ENCODE assay signal across 15 cellular contexts in genomic region chr12:67137256-67137655, GRCh38.
"Had no signal": no experiment of that assay in that cellular context is flagged by ENCODE, and none has a peak within 500 bp of the region (broad histone marks: within the 10 kb centered on the region; RNA-seq: fewer than 3 reads in every experiment).

No MANE protein-coding gene starts in this region.

- ATAC-seq: activated CD8-positive, alpha-beta T cell treated with anti-CD3 and anti-CD28 coated beads for 36 hours; natural killer cell; right cardiac atrium; stimulated activated memory B cell treated with anti-CD40 and anti-IgM and Interleukin-4, amounts not matched to agents 10 μg/mL and 1 μg/mL and 100 μg/mL, for 72 hours had no signal

- H3K4me1 Mint-ChIP-seq: natural killer cell; stimulated activated memory B cell treated with anti-CD40 and anti-IgM and Interleukin-4, amounts not matched to agents 10 μg/mL and 1 μg/mL and 100 μg/mL, for 72 hours had no signal

- H3K36me3 ChIP-seq: ascending aorta, colonic mucosa, tibial nerve had no signal

- H3K36me3 Mint-ChIP-seq: natural killer cell; stimulated activated memory B cell treated with anti-CD40 and anti-IgM and Interleukin-4, amounts not matched to agents 10 μg/mL and 1 μg/mL and 100 μg/mL, for 72 hours had no signal

- DNase-seq: activated CD8-positive, alpha-beta memory T cell treated with anti-CD3 and anti-CD28 coated beads, Interleukin-2, amount 50 U/mL, for 48 hours; activated CD8-positive, alpha-beta T cell treated with anti-CD3 and anti-CD28 coated beads for 36 hours; activated naive CD4-positive, alpha-beta T cell; colonic mucosa; hypothalamus; natural killer cell; nucleus accumbens; right cardiac atrium; stimulated activated CD4-positive, alpha-beta T cell treated with anti-CD3 and anti-CD28 coated beads, Interleukin-1b, Interleukin-23, amount 100 ng/mL, for 48 hours; T1000 had no signal

- H3K27me3 ChIP-seq: ascending aorta, colonic mucosa, tibial nerve had no signal

- H3K9me3 ChIP-seq: ascending aorta, colonic mucosa, tibial nerve had no signal

- H3K4me3 ChIP-seq: ascending aorta, colonic mucosa, tibial nerve had no signal

- H3K27ac ChIP-seq: ascending aorta, colonic mucosa, tibial nerve, VCaP had no signal

- H3K9me3 Mint-ChIP-seq: activated CD8-positive, alpha-beta T cell treated with anti-CD3 and anti-CD28 coated beads for 36 hours; activated T-helper 1 cell treated with anti-CD3 and anti-CD28 coated beads, Interleukin-12 subunit alpha, Interleukin-12 subunit beta, Interleukin-2, Interleukin-4 antibody, amounts not matched to agents 30 ng/mL and 10 ng/mL and 1 ng/mL, durations not matched to agents 14 hours and 24 hours and 36 hours; natural killer cell; stimulated activated memory B cell treated with anti-CD40 and anti-IgM and Interleukin-4, amounts not matched to agents 10 μg/mL and 1 μg/mL and 100 μg/mL, for 72 hours had no signal

- H3K4me3 Mint-ChIP-seq: activated CD8-positive, alpha-beta T cell treated with anti-CD3 and anti-CD28 coated beads for 36 hours; activated T-helper 1 cell treated with anti-CD3 and anti-CD28 coated beads, Interleukin-12 subunit alpha, Interleukin-12 subunit beta, Interleukin-2, Interleukin-4 antibody, amounts not matched to agents 30 ng/mL and 10 ng/mL and 1 ng/mL, durations not matched to agents 14 hours and 24 hours and 36 hours; natural killer cell; stimulated activated memory B cell treated with anti-CD40 and anti-IgM and Interleukin-4, amounts not matched to agents 10 μg/mL and 1 μg/mL and 100 μg/mL, for 72 hours had no signal

- H3K27ac Mint-ChIP-seq: activated CD8-positive, alpha-beta T cell treated with anti-CD3 and anti-CD28 coated beads for 36 hours; activated T-helper 1 cell treated with anti-CD3 and anti-CD28 coated beads, Interleukin-12 subunit alpha, Interleukin-12 subunit beta, Interleukin-2, Interleukin-4 antibody, amounts not matched to agents 30 ng/mL and 10 ng/mL and 1 ng/mL, durations not matched to agents 14 hours and 24 hours and 36 hours; natural killer cell; stimulated activated memory B cell treated with anti-CD40 and anti-IgM and Interleukin-4, amounts not matched to agents 10 μg/mL and 1 μg/mL and 100 μg/mL, for 72 hours had no signal

- H3K4me1 ChIP-seq: ascending aorta, colonic mucosa, tibial nerve had no signal
